ENCODE assay signal across 8 cellular contexts in the genomic region with DNA sequence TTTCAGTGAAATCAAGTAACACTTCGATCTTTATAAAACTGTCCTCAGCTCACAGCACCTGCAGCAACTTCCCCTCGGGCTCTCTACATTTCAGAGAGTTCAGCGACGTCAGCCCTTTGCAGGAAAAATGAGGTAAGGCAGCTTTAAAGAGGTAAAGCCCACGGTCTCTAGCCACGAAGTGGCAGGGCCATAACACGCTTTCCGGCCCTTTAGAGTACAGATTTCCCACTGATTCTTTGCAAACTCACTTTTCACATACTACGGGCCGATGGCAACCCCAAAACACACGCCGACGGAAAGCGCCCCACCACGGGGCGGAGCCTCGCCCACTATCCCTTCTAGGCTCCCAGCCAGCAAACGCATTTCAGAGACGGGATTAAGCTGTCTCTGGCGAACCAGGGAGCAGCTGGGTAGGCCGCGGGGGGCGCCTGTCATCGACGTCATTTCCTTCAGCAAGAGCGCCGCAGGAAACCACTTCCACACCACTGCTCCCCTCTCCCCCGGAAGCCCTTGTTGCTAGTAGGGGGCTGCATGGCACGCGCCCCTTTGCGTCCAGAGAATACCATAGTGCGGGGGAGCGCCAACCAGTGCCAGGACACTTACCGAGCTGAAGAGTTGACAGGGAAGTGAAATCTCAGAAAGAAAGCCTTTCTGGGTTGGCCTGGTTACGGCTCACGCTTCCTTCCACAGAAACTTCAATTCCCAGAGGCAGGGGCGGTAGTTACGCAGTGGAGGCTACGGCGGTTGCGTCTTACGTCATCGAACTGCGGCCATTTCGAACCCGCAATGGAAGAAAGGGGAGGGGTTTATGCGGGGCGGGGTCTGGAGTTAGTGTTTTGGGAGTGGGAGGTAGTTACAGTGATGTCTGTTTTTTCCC. TPM values are rescaled to one million over a fixed set of nuclear protein-coding genes. Genes with fewer than 3 reads are reported as not detected.
DNase-seq lines count a peak whose midpoint lies in the region; TF ChIP-seq lines count a peak whose summit lies in the region.

A gene with protein sequence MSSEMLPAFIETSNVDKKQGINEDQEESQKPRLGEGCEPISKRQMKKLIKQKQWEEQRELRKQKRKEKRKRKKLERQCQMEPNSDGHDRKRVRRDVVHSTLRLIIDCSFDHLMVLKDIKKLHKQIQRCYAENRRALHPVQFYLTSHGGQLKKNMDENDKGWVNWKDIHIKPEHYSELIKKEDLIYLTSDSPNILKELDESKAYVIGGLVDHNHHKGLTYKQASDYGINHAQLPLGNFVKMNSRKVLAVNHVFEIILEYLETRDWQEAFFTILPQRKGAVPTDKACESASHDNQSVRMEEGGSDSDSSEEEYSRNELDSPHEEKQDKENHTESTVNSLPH (minus strand): TSS at position 730 of the 877 bp plus-strand sequence. CDS start 4,701 bp downstream, outside the sequence.

- peaks cover 20% of the 10 kb centered on the region for H3K27me3 Mint-ChIP-seq in activated naive CD4-positive, alpha-beta T cell treated with anti-CD3 and anti-CD28 coated beads, Interleukin-2, amount 50 U/mL, for 24 hours

- no peak for TF ChIP-seq POLR2A in suprapubic skin (IDR thresholded peaks at IDR 0.05)

- H3K9me3 Mint-ChIP-seq in activated naive CD4-positive, alpha-beta T cell treated with anti-CD3 and anti-CD28 coated beads, Interleukin-2, amount 50 U/mL, for 24 hours, result no peaks in the 10 kb centered on the region

- H3K27me3 ChIP-seq in suprapubic skin, result peaks cover 6% of the 10 kb centered on the region

- H3K4me3 ChIP-seq in HFF-Myc (replicated peaks; ENCODE audit: low read depth, low read length) (peak within 1 kb of the TSS; percentile 74), suprapubic skin (peak within 1 kb of the TSS; percentile 62)

- peaks cover 33% of the 10 kb centered on the region for H3K4me1 Mint-ChIP-seq in activated naive CD4-positive, alpha-beta T cell treated with anti-CD3 and anti-CD28 coated beads, Interleukin-2, amount 50 U/mL, for 24 hours

- H3K27ac Mint-ChIP-seq in activated naive CD4-positive, alpha-beta T cell treated with anti-CD3 and anti-CD28 coated beads, Interleukin-2, amount 50 U/mL, for 24 hours, result peak within 1 kb of the TSS; percentile 98

- peak within 1 kb of the TSS; percentile 93 for H3K27ac ChIP-seq in suprapubic skin

- peaks cover 10% of the 10 kb centered on the region for H3K4me1 ChIP-seq in suprapubic skin

- peak; percentile 95 for DNase-seq in GM03348 (ENCODE audit: low spot score)
- DNase-seq in HFF-Myc (ENCODE audit: extremely low read depth, low read depth), result peak; percentile 94
- DNase-seq in NAMALWA (ENCODE audit: low spot score), result peak; percentile 97
- DNase-seq in SK-N-DZ (ENCODE audit: low spot score), result peak; percentile 97
- peak; percentile 90 for DNase-seq in germinal center (ENCODE audit: low spot score)
- DNase-seq in non-pigmented ciliary epithelial cell (ENCODE audit: low read depth), result peak; percentile 94
- DNase-seq in suprapubic skin (ENCODE audit: low spot score in 2 of 2), result peak; percentile 98

- TF ChIP-seq EP300 in suprapubic skin (IDR thresholded peaks at IDR 0.05), result no peak

- no peaks in the 10 kb centered on the region for H3K36me3 ChIP-seq in suprapubic skin

- no peak for TF ChIP-seq CTCF in HFF-Myc (IDR thresholded peaks at IDR 0.05; ENCODE audit: low read depth, low read length, missing control alignments)
- no peak for TF ChIP-seq CTCF in suprapubic skin (IDR thresholded peaks at IDR 0.05)

- H3K36me3 Mint-ChIP-seq in activated naive CD4-positive, alpha-beta T cell treated with anti-CD3 and anti-CD28 coated beads, Interleukin-2, amount 50 U/mL, for 24 hours, result no peaks in the 10 kb centered on the region

- no peaks in the 10 kb centered on the region for H3K9me3 ChIP-seq in suprapubic skin

- H3K4me3 Mint-ChIP-seq in activated naive CD4-positive, alpha-beta T cell treated with anti-CD3 and anti-CD28 coated beads, Interleukin-2, amount 50 U/mL, for 24 hours, result peak within 1 kb of the TSS; percentile 96

- WGBS in suprapubic skin, result under 1% methylated on average over 48 of the region's 48 CpGs

RNA-seq across cellular contexts. Expression of the gene that starts here (rescaled TPM):
- 4.6 and 8.4 TPM in 2 replicates for polyA plus RNA-seq in SK-N-DZ (2014; cell fraction: cytosol; rRNA removed)
- 5.7 and 7.9 TPM in 2 replicates for polyA plus RNA-seq in SK-N-DZ (2014; cell fraction: nucleus; rRNA removed)
- total RNA-seq in suprapubic skin, result 1 to 10 TPM; 3.9 to 7.8 (median 5.8) TPM

Comparison
In these comparisons a context has a peak if more than half of its experiments do, and no peak if none do; other contexts are left out.
1. Peak in every context shown above with its lines: DNase-seq, H3K4me3 ChIP-seq and H3K27ac ChIP-seq.